ENCODE assay signal across 1 cellular context in genomic region chr19:12064266-12065099, GRCh38.
TF ChIP-seq lines count a peak whose summit lies in the region.

ZNF844 (plus strand) TSS chr19:12064731; CDS start chr19:12064874, 143 bp downstream.

TF ChIP-seq in HepG2, 621 proteins besides CTCF, POLR2A, EP300 and RAD21 (continued from another document and continues in another):
- no peak for TF ChIP-seq PRDM10 (CRISPR knock-in tag; IDR thresholded peaks at IDR 0.05; ENCODE audit: low read depth)
- no peak for TF ChIP-seq ZNF513 (CRISPR knock-in tag; conservative IDR thresholded peaks at IDR 0.05)
- no peak for TF ChIP-seq EZH2 (conservative IDR thresholded peaks at IDR 0.05; ENCODE audit: low read depth, low read length)
- no peak for TF ChIP-seq SATB2 (CRISPR knock-in tag; IDR thresholded peaks at IDR 0.05)
- TF ChIP-seq MYNN (CRISPR knock-in tag; IDR thresholded peaks at IDR 0.05; ENCODE audit: low read depth): no peak
- TF ChIP-seq ZUFSP (CRISPR knock-in tag; IDR thresholded peaks at IDR 0.05; ENCODE audit: borderline replicate concordance): no peak
- no peak for TF ChIP-seq DMAP1 (CRISPR knock-in tag; IDR thresholded peaks at IDR 0.05)
- no peak; the same call in 1 of the 2 replicates for TF ChIP-seq SIN3A (IDR thresholded peaks at IDR 0.05; ENCODE audit: borderline replicate concordance, low read depth, low read length)
- TF ChIP-seq BCL6 (CRISPR knock-in tag; IDR thresholded peaks at IDR 0.05): no peak
- no peak for TF ChIP-seq ZNF609 (CRISPR knock-in tag; IDR thresholded peaks at IDR 0.05; ENCODE audit: borderline replicate concordance)
- TF ChIP-seq JUNB (CRISPR knock-in tag; IDR thresholded peaks at IDR 0.05; ENCODE audit: borderline replicate concordance): no peak
- no peak for TF ChIP-seq TERF1 (CRISPR knock-in tag; IDR thresholded peaks at IDR 0.05)
- TF ChIP-seq ZMYM4 (CRISPR knock-in tag; IDR thresholded peaks at IDR 0.05): peak; percentile 63
- TF ChIP-seq TFDP2 (CRISPR knock-in tag; IDR thresholded peaks at IDR 0.05): no peak
- TF ChIP-seq POLR2AphosphoS5 (IDR thresholded peaks at IDR 0.05; ENCODE audit: low read depth, low read length): peak; percentile 80
- no peak for TF ChIP-seq SETDB1 (CRISPR knock-in tag; IDR thresholded peaks at IDR 0.05; ENCODE audit: borderline replicate concordance)
- no peak for TF ChIP-seq HOXA7 (CRISPR knock-in tag; IDR thresholded peaks at IDR 0.05)
- TF ChIP-seq PAXIP1 (CRISPR knock-in tag; conservative IDR thresholded peaks at IDR 0.05): peak; percentile 55
- no peak for TF ChIP-seq ELF3 (CRISPR knock-in tag; IDR thresholded peaks at IDR 0.05)
- no peak for TF ChIP-seq ZNF326 (CRISPR knock-in tag; IDR thresholded peaks at IDR 0.05; ENCODE audit: borderline replicate concordance)
- no peak for TF ChIP-seq IRF2 (CRISPR knock-in tag; IDR thresholded peaks at IDR 0.05)
- TF ChIP-seq MTERF4 (CRISPR knock-in tag; IDR thresholded peaks at IDR 0.05): no peak
- no peak for TF ChIP-seq LRRFIP1 (CRISPR knock-in tag; conservative IDR thresholded peaks at IDR 0.05)
- 0 out of 2 replicates have a peak, but pooled peaks have one; percentile 39 for TF ChIP-seq KLF12 (CRISPR knock-in tag; IDR thresholded peaks at IDR 0.05; ENCODE audit: borderline replicate concordance)
- no peak for TF ChIP-seq CERS6 (CRISPR knock-in tag; IDR thresholded peaks at IDR 0.05)
- no peak for TF ChIP-seq RNF2 (conservative IDR thresholded peaks at IDR 0.05; ENCODE audit: low read depth)
- TF ChIP-seq SALL1 (CRISPR knock-in tag; IDR thresholded peaks at IDR 0.05): peak; percentile 36; the same call in 1 of the 2 replicates
- TF ChIP-seq U2AF2 (IDR thresholded peaks at IDR 0.05; ENCODE audit: low read depth, low read length): no peak
